ENCODE assay signal across 1 cellular context in the genomic region with DNA sequence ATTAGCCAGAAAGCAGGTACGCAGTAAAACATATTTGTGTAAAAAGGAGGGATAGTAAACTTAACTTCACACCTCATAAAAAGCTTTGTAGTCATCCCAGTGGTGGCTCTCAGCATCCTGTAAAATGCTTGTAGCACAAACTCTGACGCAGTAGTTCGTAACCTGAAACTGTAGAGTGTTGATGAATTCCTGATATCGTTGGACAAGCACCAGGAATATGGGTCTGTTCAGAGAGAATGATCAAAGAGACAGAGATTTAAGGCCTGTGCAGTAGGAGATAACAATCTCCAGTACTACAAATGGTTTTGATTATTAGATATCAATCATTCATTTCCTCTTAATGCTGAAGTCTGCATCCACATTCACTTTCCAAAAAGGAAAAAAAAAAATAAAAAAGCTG.
TF ChIP-seq lines count a peak whose summit lies in the region.

No MANE protein-coding gene starts in this region.

TF ChIP-seq in GM23338, 12 proteins besides CTCF, POLR2A, EP300 and RAD21 (continued from another document):
- TF ChIP-seq, protein P1, sequence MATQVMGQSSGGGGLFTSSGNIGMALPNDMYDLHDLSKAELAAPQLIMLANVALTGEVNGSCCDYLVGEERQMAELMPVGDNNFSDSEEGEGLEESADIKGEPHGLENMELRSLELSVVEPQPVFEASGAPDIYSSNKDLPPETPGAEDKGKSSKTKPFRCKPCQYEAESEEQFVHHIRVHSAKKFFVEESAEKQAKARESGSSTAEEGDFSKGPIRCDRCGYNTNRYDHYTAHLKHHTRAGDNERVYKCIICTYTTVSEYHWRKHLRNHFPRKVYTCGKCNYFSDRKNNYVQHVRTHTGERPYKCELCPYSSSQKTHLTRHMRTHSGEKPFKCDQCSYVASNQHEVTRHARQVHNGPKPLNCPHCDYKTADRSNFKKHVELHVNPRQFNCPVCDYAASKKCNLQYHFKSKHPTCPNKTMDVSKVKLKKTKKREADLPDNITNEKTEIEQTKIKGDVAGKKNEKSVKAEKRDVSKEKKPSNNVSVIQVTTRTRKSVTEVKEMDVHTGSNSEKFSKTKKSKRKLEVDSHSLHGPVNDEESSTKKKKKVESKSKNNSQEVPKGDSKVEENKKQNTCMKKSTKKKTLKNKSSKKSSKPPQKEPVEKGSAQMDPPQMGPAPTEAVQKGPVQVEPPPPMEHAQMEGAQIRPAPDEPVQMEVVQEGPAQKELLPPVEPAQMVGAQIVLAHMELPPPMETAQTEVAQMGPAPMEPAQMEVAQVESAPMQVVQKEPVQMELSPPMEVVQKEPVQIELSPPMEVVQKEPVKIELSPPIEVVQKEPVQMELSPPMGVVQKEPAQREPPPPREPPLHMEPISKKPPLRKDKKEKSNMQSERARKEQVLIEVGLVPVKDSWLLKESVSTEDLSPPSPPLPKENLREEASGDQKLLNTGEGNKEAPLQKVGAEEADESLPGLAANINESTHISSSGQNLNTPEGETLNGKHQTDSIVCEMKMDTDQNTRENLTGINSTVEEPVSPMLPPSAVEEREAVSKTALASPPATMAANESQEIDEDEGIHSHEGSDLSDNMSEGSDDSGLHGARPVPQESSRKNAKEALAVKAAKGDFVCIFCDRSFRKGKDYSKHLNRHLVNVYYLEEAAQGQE (IDR thresholded peaks at IDR 0.05; ENCODE audit: unreplicated experiment): no peak
- TF ChIP-seq, protein P2, sequence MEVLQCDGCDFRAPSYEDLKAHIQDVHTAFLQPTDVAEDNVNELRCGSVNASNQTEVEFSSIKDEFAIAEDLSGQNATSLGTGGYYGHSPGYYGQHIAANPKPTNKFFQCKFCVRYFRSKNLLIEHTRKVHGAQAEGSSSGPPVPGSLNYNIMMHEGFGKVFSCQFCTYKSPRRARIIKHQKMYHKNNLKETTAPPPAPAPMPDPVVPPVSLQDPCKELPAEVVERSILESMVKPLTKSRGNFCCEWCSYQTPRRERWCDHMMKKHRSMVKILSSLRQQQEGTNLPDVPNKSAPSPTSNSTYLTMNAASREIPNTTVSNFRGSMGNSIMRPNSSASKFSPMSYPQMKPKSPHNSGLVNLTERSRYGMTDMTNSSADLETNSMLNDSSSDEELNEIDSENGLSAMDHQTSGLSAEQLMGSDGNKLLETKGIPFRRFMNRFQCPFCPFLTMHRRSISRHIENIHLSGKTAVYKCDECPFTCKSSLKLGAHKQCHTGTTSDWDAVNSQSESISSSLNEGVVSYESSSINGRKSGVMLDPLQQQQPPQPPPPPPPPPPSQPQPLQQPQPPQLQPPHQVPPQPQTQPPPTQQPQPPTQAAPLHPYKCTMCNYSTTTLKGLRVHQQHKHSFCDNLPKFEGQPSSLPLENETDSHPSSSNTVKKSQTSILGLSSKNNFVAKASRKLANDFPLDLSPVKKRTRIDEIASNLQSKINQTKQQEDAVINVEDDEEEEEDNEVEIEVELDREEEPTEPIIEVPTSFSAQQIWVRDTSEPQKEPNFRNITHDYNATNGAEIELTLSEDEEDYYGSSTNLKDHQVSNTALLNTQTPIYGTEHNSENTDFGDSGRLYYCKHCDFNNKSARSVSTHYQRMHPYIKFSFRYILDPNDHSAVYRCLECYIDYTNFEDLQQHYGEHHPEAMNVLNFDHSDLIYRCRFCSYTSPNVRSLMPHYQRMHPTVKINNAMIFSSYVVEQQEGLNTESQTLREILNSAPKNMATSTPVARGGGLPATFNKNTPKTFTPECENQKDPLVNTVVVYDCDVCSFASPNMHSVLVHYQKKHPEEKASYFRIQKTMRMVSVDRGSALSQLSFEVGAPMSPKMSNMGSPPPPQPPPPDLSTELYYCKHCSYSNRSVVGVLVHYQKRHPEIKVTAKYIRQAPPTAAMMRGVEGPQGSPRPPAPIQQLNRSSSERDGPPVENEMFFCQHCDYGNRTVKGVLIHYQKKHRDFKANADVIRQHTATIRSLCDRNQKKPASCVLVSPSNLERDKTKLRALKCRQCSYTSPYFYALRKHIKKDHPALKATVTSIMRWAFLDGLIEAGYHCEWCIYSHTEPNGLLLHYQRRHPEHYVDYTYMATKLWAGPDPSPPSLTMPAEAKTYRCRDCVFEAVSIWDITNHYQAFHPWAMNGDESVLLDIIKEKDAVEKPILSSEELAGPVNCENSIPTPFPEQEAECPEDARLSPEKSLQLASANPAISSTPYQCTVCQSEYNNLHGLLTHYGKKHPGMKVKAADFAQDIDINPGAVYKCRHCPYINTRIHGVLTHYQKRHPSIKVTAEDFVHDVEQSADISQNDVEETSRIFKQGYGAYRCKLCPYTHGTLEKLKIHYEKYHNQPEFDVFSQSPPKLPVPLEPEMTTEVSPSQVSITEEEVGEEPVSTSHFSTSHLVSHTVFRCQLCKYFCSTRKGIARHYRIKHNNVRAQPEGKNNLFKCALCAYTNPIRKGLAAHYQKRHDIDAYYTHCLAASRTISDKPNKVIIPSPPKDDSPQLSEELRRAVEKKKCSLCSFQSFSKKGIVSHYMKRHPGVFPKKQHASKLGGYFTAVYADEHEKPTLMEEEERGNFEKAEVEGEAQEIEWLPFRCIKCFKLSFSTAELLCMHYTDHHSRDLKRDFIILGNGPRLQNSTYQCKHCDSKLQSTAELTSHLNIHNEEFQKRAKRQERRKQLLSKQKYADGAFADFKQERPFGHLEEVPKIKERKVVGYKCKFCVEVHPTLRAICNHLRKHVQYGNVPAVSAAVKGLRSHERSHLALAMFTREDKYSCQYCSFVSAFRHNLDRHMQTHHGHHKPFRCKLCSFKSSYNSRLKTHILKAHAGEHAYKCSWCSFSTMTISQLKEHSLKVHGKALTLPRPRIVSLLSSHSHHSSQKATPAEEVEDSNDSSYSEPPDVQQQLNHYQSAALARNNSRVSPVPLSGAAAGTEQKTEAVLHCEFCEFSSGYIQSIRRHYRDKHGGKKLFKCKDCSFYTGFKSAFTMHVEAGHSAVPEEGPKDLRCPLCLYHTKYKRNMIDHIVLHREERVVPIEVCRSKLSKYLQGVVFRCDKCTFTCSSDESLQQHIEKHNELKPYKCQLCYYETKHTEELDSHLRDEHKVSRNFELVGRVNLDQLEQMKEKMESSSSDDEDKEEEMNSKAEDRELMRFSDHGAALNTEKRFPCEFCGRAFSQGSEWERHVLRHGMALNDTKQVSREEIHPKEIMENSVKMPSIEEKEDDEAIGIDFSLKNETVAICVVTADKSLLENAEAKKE (CRISPR knock-in tag; IDR thresholded peaks at IDR 0.05): no peak
- TF ChIP-seq ZNF331 (CRISPR knock-in tag; IDR thresholded peaks at IDR 0.05; ENCODE audit: low read depth): no peak
- TF ChIP-seq, protein P3, sequence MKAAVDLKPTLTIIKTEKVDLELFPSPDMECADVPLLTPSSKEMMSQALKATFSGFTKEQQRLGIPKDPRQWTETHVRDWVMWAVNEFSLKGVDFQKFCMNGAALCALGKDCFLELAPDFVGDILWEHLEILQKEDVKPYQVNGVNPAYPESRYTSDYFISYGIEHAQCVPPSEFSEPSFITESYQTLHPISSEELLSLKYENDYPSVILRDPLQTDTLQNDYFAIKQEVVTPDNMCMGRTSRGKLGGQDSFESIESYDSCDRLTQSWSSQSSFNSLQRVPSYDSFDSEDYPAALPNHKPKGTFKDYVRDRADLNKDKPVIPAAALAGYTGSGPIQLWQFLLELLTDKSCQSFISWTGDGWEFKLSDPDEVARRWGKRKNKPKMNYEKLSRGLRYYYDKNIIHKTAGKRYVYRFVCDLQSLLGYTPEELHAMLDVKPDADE (IDR thresholded peaks at IDR 0.05): no peak
